In genomic region chr2:180554330-180554729, GRCh38 we compare ENCODE assay signal across 30 cellular contexts.
"Had no signal": no experiment of that assay in that cellular context is flagged by ENCODE, and none has a peak within 500 bp of the region (broad histone marks: within the 10 kb centered on the region; RNA-seq: fewer than 3 reads in every experiment).

No MANE protein-coding gene starts in this region.

- H3K27me3 ChIP-seq: adrenal gland, body of pancreas, dorsolateral prefrontal cortex, gastroesophageal sphincter, heart right ventricle, hepatocyte had no signal

- H3K4me1 ChIP-seq: adrenal gland, body of pancreas, gastroesophageal sphincter, heart right ventricle had no signal

- H2AFZ ChIP-seq: hepatocyte had no signal

- H3K4me2 ChIP-seq: hepatocyte had no signal

- H3K36me3 ChIP-seq: adrenal gland, gastroesophageal sphincter, heart right ventricle had no signal

- H3K79me2 ChIP-seq: hepatocyte had no signal

- H3K27ac ChIP-seq: adrenal gland, body of pancreas, coronary artery, dorsolateral prefrontal cortex, epithelial cell of prostate, gastroesophageal sphincter, heart right ventricle, hepatocyte had no signal

- ATAC-seq: activated CD4-positive, alpha-beta T cell treated with anti-CD3 and anti-CD28 coated beads for 36 hours; activated CD8-positive, alpha-beta memory T cell treated with anti-CD3 and anti-CD28 coated beads, Interleukin-2, amount 10 ng/mL, durations not matched to agents 7 days and 5 days; activated CD8-positive, alpha-beta T cell treated with anti-CD3 and anti-CD28 coated beads, Interleukin-2, amount 10 ng/mL, durations not matched to agents 7 days and 5 days; activated naive CD8-positive, alpha-beta T cell treated with anti-CD3 and anti-CD28 coated beads, Interleukin-2, amount 50 U/mL, for 24 hours; activated T-cell treated with anti-CD3 and anti-CD28 coated beads, Interleukin-2, amount 50 U/mL, for 72 hours; body of pancreas; gastroesophageal sphincter; heart right ventricle had no signal

- H3K4me3 ChIP-seq: adrenal gland, body of pancreas, coronary artery, dorsolateral prefrontal cortex, gastroesophageal sphincter, heart right ventricle, hepatocyte had no signal

- DNase-seq: activated CD4-positive, alpha-beta memory T cell treated with anti-CD3 and anti-CD28 coated beads for 36 hours; activated CD4-positive, alpha-beta T cell treated with anti-CD3 and anti-CD28 coated beads for 36 hours; activated CD4-positive, alpha-beta T cell treated with anti-CD3 and anti-CD28 coated beads, Interleukin-2, amount 10 ng/mL, durations not matched to agents 24 days and 14 days; activated CD4-positive, CD25-positive, alpha-beta regulatory T cell; activated CD4-positive, CD25-positive, alpha-beta regulatory T cell treated with anti-CD3 and anti-CD28 coated beads, Interleukin-2, amount 50 U/mL, for 72 hours; activated CD8-positive, alpha-beta memory T cell treated with anti-CD3 and anti-CD28 coated beads, Interleukin-2, amount 10 ng/mL, durations not matched to agents 7 days and 5 days; activated CD8-positive, alpha-beta memory T cell treated with anti-CD3 and anti-CD28 coated beads, Interleukin-2, amount 50 U/mL, for 48 hours; activated CD8-positive, alpha-beta T cell treated with anti-CD3 and anti-CD28 coated beads, Interleukin-2, amount 10 ng/mL, durations not matched to agents 7 days and 5 days; activated gamma-delta T cell; activated naive CD4-positive, alpha-beta T cell; activated naive CD4-positive, alpha-beta T cell treated with anti-CD3 and anti-CD28 coated beads, Interleukin-2, amount 50 U/mL, for 16 hours; activated naive CD8-positive, alpha-beta T cell treated with anti-CD3 and anti-CD28 coated beads for 36 hours; activated naive CD8-positive, alpha-beta T cell treated with anti-CD3 and anti-CD28 coated beads, Interleukin-2, amount 50 U/mL, for 24 hours; activated T-cell treated with anti-CD3 and anti-CD28 coated beads for 4 hours; activated T-cell treated with anti-CD3 and anti-CD28 coated beads, Interleukin-2, amount 50 U/mL, for 24 hours; activated T-cell treated with anti-CD3 and anti-CD28 coated beads, Interleukin-2, amount 50 U/mL, for 72 hours; adrenal gland; amygdala; aorta; body of pancreas; dorsolateral prefrontal cortex; effector memory CD4-positive, alpha-beta T cell; endodermal cell; foreskin melanocyte; heart right ventricle; T-helper 2 cell had no signal

- H3K9me3 ChIP-seq: adrenal gland, body of pancreas, gastroesophageal sphincter had no signal
